Comparison of ENCODE assay signal across 30 cellular contexts in the genomic region with DNA sequence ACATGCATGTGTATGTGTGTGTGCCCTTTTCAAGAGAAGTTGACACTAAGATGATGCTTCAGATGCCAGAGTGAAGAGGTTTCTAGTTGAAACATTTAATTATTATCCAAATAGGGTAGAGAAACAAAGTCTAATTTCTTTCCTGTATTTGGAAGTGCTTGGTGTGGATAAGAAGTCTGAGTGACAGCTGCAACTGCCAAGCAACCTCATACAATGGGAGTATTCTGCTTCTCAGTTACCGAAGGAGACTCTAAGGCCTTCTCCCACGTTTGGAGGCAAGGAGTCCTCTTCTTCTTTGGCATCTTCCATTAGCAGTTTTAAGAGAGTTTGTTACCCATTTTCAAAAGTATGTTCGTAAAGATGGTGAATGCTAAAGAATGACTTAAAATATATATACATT.
"Had no signal": no experiment of that assay in that cellular context is flagged by ENCODE, and none has a peak within 500 bp of the region (broad histone marks: within the 10 kb centered on the region; RNA-seq: fewer than 3 reads in every experiment).

No MANE protein-coding gene starts in this region.

- H3K36me3 Mint-ChIP-seq: activated naive CD8-positive, alpha-beta T cell had no signal

- H3K27ac Mint-ChIP-seq: activated B cell treated with CpG ODN at 0.5 μM for 24 hours; activated CD8-positive, alpha-beta T cell treated with anti-CD3 and anti-CD28 coated beads for 36 hours; activated naive CD8-positive, alpha-beta T cell; activated T-helper 17 cell treated with anti-CD3 and anti-CD28 coated beads, Interleukin-2, amount 50 U/mL, for 72 hours; dendritic cell treated with granulocyte-macrophage colony-stimulating factor and Interleukin-4, amounts not matched to agents 40 ng/mL and 50 ng/mL, for 4 days; endodermal cell; T-helper 1 cell treated with Interleukin-12 subunit alpha and Interleukin-12 subunit beta and Interleukin-4 antibody, amounts not matched to agents 30 μg/mL and 1 μg/mL, for 36 hours had no signal

- H3K27me3 Mint-ChIP-seq: activated B cell treated with CpG ODN at 0.5 μM for 24 hours; activated CD8-positive, alpha-beta T cell treated with anti-CD3 and anti-CD28 coated beads for 36 hours; activated naive CD8-positive, alpha-beta T cell; activated T-helper 17 cell treated with anti-CD3 and anti-CD28 coated beads, Interleukin-2, amount 50 U/mL, for 72 hours; central memory CD8-positive, alpha-beta T cell; dendritic cell treated with granulocyte-macrophage colony-stimulating factor and Interleukin-4, amounts not matched to agents 40 ng/mL and 50 ng/mL, for 4 days had no signal

- H3K9me3 ChIP-seq: heart left ventricle had no signal

- H3K4me3 Mint-ChIP-seq: activated B cell treated with CpG ODN at 0.5 μM for 24 hours; activated CD8-positive, alpha-beta T cell treated with anti-CD3 and anti-CD28 coated beads for 36 hours; activated naive CD8-positive, alpha-beta T cell; activated T-cell treated with anti-CD3 and anti-CD28 coated beads, Interleukin-2, amount 50 U/mL, for 4 hours; activated T-helper 17 cell treated with anti-CD3 and anti-CD28 coated beads, Interleukin-2, amount 50 U/mL, for 72 hours; central memory CD8-positive, alpha-beta T cell; dendritic cell treated with granulocyte-macrophage colony-stimulating factor and Interleukin-4, amounts not matched to agents 40 ng/mL and 50 ng/mL, for 4 days; endodermal cell; T-helper 1 cell treated with Interleukin-12 subunit alpha and Interleukin-12 subunit beta and Interleukin-4 antibody, amounts not matched to agents 30 μg/mL and 1 μg/mL, for 36 hours had no signal

- ATAC-seq: activated CD4-positive, CD25-positive, alpha-beta regulatory T cell treated with anti-CD3 and anti-CD28 coated beads, Interleukin-2, amount 50 U/mL, for 24 hours; activated CD8-positive, alpha-beta T cell treated with anti-CD3 and anti-CD28 coated beads for 36 hours; activated T-cell treated with anti-CD3 and anti-CD28 coated beads, Interleukin-2, amount 50 U/mL, for 4 hours; activated T-helper 17 cell treated with anti-CD3 and anti-CD28 coated beads, Interleukin-2, amount 50 U/mL, for 72 hours; esophagus mucosa; heart left ventricle had no signal

- H3K9me3 Mint-ChIP-seq: activated B cell treated with CpG ODN at 0.5 μM for 24 hours; activated CD8-positive, alpha-beta T cell treated with anti-CD3 and anti-CD28 coated beads for 36 hours; activated T-cell treated with anti-CD3 and anti-CD28 coated beads, Interleukin-2, amount 50 U/mL, for 4 hours; activated T-helper 17 cell treated with anti-CD3 and anti-CD28 coated beads, Interleukin-2, amount 50 U/mL, for 72 hours; central memory CD8-positive, alpha-beta T cell; dendritic cell treated with granulocyte-macrophage colony-stimulating factor and Interleukin-4, amounts not matched to agents 40 ng/mL and 50 ng/mL, for 4 days; endodermal cell; T-helper 1 cell treated with Interleukin-12 subunit alpha and Interleukin-12 subunit beta and Interleukin-4 antibody, amounts not matched to agents 30 μg/mL and 1 μg/mL, for 36 hours had no signal

- H3K36me3 ChIP-seq: brain microvascular endothelial cell, heart left ventricle, WERI-Rb-1 had no signal

- H3K27me3 ChIP-seq: brain microvascular endothelial cell, dorsolateral prefrontal cortex, heart left ventricle had no signal

- DNase-seq: activated B cell treated with CpG ODN at 0.5 μM for 24 hours; activated CD4-positive, alpha-beta T cell treated with anti-CD3 and anti-CD28 coated beads for 48 hours; activated CD4-positive, alpha-beta T cell treated with anti-CD3 and anti-CD28 coated beads, Interleukin-2, amount 50 U/mL, for 1 hour; activated CD4-positive, alpha-beta T cell treated with anti-CD3 and anti-CD28 coated beads, Interleukin-2, amount 50 U/mL, for 48 hours; activated CD8-positive, alpha-beta memory T cell treated with anti-CD3 and anti-CD28 coated beads for 24 hours; activated CD8-positive, alpha-beta T cell treated with anti-CD3 and anti-CD28 coated beads for 36 hours; activated effector memory CD4-positive, alpha-beta T cell treated with Interleukin-2 at 50 U/mL for 16 hours; activated gamma-delta T cell treated with Interleukin-2 at 50 U/mL for 16 hours; activated naive CD4-positive, alpha-beta T cell treated with anti-CD3 and anti-CD28 coated beads, Interleukin-2, amount 50 U/mL, for 16 hours; activated naive CD4-positive, alpha-beta T cell treated with Interleukin-2 at 50 U/mL for 16 hours; activated T-cell treated with anti-CD3 and anti-CD28 coated beads, Interleukin-2, amount 50 U/mL, for 4 hours; amniotic stem cell; anterior cingulate cortex; brain microvascular endothelial cell; dorsolateral prefrontal cortex; effector memory CD4-positive, alpha-beta T cell; endodermal cell; foreskin fibroblast; glutamatergic neuron; heart left ventricle; T-helper 9 cell; WERI-Rb-1 had no signal

- H3K4me1 Mint-ChIP-seq: activated B cell treated with CpG ODN at 0.5 μM for 24 hours; activated T-helper 17 cell treated with anti-CD3 and anti-CD28 coated beads, Interleukin-2, amount 50 U/mL, for 72 hours; central memory CD8-positive, alpha-beta T cell; endodermal cell had no signal

- H3K4me3 ChIP-seq: coronary artery, dorsolateral prefrontal cortex, heart left ventricle had no signal

- H3K27ac ChIP-seq: brain microvascular endothelial cell, coronary artery, dorsolateral prefrontal cortex, heart left ventricle, WERI-Rb-1 had no signal
